In genomic region chr6:1107578-1107977, GRCh38 we compare ENCODE assay signal across 18 cellular contexts.
DNase-seq lines count a peak whose midpoint lies in the region; ATAC-seq and TF ChIP-seq lines count a peak whose summit lies in the region.
"Had no signal": no experiment of that assay in that cellular context is flagged by ENCODE, and none has a peak within 500 bp of the region (broad histone marks: within the 10 kb centered on the region; RNA-seq: fewer than 3 reads in every experiment).

No MANE protein-coding gene starts in this region.

- in situ Hi-C loops in IMR-90 (cut with MboI; ENCODE audit: low sequenced_read_pairs) = no loop called here

- no TSS peak for BruUV-seq in IMR-90 (replicated peaks; lab: Mats Ljungman, UMichigan)

- no peak overlapping the region for H3K27ac ChIP-seq in IMR-90 (ENCODE audit: insufficient read depth, low read length)
- H3K27ac ChIP-seq: BLaER1 had no signal

- TF ChIP-seq RAD21 in IMR-90 (IDR thresholded peaks at IDR 0.05; ENCODE audit: low read length) = no peak

- no peaks in the 10 kb centered on the region for H3K9me1 ChIP-seq in IMR-90 (ENCODE audit: insufficient read depth, low read length)

- H3K14ac ChIP-seq in IMR-90 (replicated peaks; ENCODE audit: low read depth, low read length) = no peak overlapping the region

- H2BK20ac ChIP-seq in IMR-90 (ENCODE audit: low read depth, low read length) = no peak overlapping the region

- WGBS in IMR-90 (ENCODE audit: extremely low coverage in 2 of 2, insufficient read length in 1 of 2), 2 experiments = no CpG with 5 or more reads among the region's 4 CpGs

- H3K36me3 ChIP-seq in IMR-90 (ENCODE audit: control insufficient read depth, insufficient read depth, low read length) = no peaks in the 10 kb centered on the region
- H3K36me3 ChIP-seq: BE2C, BLaER1 had no signal

- no peak overlapping the region for H2BK5ac ChIP-seq in IMR-90 (ENCODE audit: low read depth, low read length, poor library complexity, severe bottlenecking)

- H3K9me3 ChIP-seq in IMR-90 (ENCODE audit: control insufficient read depth, insufficient read depth, low read length) = no peaks in the 10 kb centered on the region
- H3K9me3 ChIP-seq: BE2C, BLaER1 had no signal

- no peak overlapping the region for H3K4me3 Mint-ChIP-seq in stimulated activated effector memory CD8-positive, alpha-beta T cell treated with anti-CD3 and anti-CD28 coated beads, Interleukin-12 subunit alpha, Interleukin-12 subunit beta, amount 100 ng/mL, for 72 hours
- H3K4me3 Mint-ChIP-seq: CD14-positive monocyte; CD4-positive, alpha-beta memory T cell; CD4-positive, CD25-positive, alpha-beta regulatory T cell; CD8-positive, alpha-beta memory T cell had no signal

- no peak overlapping the region for H3K56ac ChIP-seq in IMR-90 (ENCODE audit: extremely low read depth, insufficient read depth, low read length)

- no peak overlapping the region for H3K4me3 ChIP-seq in IMR-90 (ENCODE audit: insufficient read depth, low read depth, low read length)
- H3K4me3 ChIP-seq: BLaER1 had no signal

- no peak overlapping the region for H2BK120ac ChIP-seq in IMR-90 (ENCODE audit: low read depth, low read length)

- no peak overlapping the region for H2AK5ac ChIP-seq in IMR-90 (ENCODE audit: low read depth, low read length)

- H4K91ac ChIP-seq in IMR-90 (ENCODE audit: insufficient read depth, low read depth, low read length) = no peak overlapping the region

- no peak overlapping the region for H3K4me2 ChIP-seq in IMR-90 (ENCODE audit: low read depth, low read length)
- H3K4me2 ChIP-seq: BLaER1 had no signal

- TF ChIP-seq CTCF in IMR-90 (conservative IDR thresholded peaks at IDR 0.05; ENCODE audit: low read depth, low read length) = no peak

- H3K79me1 ChIP-seq in IMR-90 (ENCODE audit: low read depth in 1 of 2, low read length in 2 of 2) = no peaks in the 10 kb centered on the region

- H3K9me3 Mint-ChIP-seq in stimulated activated effector memory CD8-positive, alpha-beta T cell treated with anti-CD3 and anti-CD28 coated beads, Interleukin-12 subunit alpha, Interleukin-12 subunit beta, amount 100 ng/mL, for 72 hours = peaks cover 3% of the 10 kb centered on the region

- no peak for TF ChIP-seq POLR2A in IMR-90 (IDR thresholded peaks at IDR 0.05; ENCODE audit: low read depth, low read length)

- no peak overlapping the region for H3K27ac Mint-ChIP-seq in stimulated activated effector memory CD8-positive, alpha-beta T cell treated with anti-CD3 and anti-CD28 coated beads, Interleukin-12 subunit alpha, Interleukin-12 subunit beta, amount 100 ng/mL, for 72 hours
- H3K27ac Mint-ChIP-seq: CD14-positive monocyte; CD4-positive, alpha-beta memory T cell; CD8-positive, alpha-beta memory T cell had no signal

- intact Hi-C loops in IMR-90 (cut with micrococcal nuclease) = no loop called here

- DNase-seq in IMR-90 = no peak
- peak; percentile 29 for DNase-seq in islet precursor cell
- DNase-seq in stimulated activated effector memory CD8-positive, alpha-beta T cell treated with anti-CD3 and anti-CD28 coated beads, Interleukin-12 subunit alpha, Interleukin-12 subunit beta, amount 100 ng/mL, for 72 hours (ENCODE audit: low spot score in 2 of 2) = no peak
- DNase-seq in NCI-H2029 (lab: John Stamatoyannopoulos, UW) = no peak
- DNase-seq: 8988T; ACHN; BE2C; C1 segment of cervical spinal cord; CD4-positive, alpha-beta memory T cell; CD4-positive, CD25-positive, alpha-beta regulatory T cell; CD8-positive, alpha-beta memory T cell; COR-L47; DMS 273 treated with DMSO at 0.1 percent for 48 hours; DMS79 treated with DMSO at 0.1 percent for 48 hours; GF-D8 had no signal

- H3K36me3 Mint-ChIP-seq in stimulated activated effector memory CD8-positive, alpha-beta T cell treated with anti-CD3 and anti-CD28 coated beads, Interleukin-12 subunit alpha, Interleukin-12 subunit beta, amount 100 ng/mL, for 72 hours = no peaks in the 10 kb centered on the region
- H3K36me3 Mint-ChIP-seq: CD14-positive monocyte; CD4-positive, alpha-beta memory T cell; CD4-positive, CD25-positive, alpha-beta regulatory T cell; CD8-positive, alpha-beta memory T cell had no signal

- dilution Hi-C loops in IMR-90 (cut with HindIII; ENCODE audit: low sequenced_read_pairs, unreplicated experiment) = no loop called here

- ATAC-seq in IMR-90 (ENCODE audit: low read depth) = no peak
- ATAC-seq in stimulated activated effector memory CD8-positive, alpha-beta T cell treated with anti-CD3 and anti-CD28 coated beads, Interleukin-12 subunit alpha, Interleukin-12 subunit beta, amount 100 ng/mL, for 72 hours = peak; percentile 25
- ATAC-seq in GM21786 (IDR thresholded peaks at IDR 0.05; ENCODE audit: unreplicated experiment) = no peak

- no peak overlapping the region for H2AFZ ChIP-seq in IMR-90 (replicated peaks; ENCODE audit: low read length, poor library complexity)

- POLR2A ChIA-PET in IMR-90 (lab: Charles Lee; ENCODE audit: unreplicated experiment) = no interaction called here

- H3K4me1 ChIP-seq in IMR-90 (ENCODE audit: control insufficient read depth, insufficient read depth, low read length) = peaks cover 6% of the 10 kb centered on the region; the same call in 1 of the 2 replicates
- H3K4me1 ChIP-seq: BE2C had no signal

- no peak overlapping the region for H3K23ac ChIP-seq in IMR-90 (ENCODE audit: low read depth, low read length)

- H4K8ac ChIP-seq in IMR-90 (ENCODE audit: low read depth in 2 of 2, low read length in 2 of 2) = no peak overlapping the region

- no peak overlapping the region for H4K5ac ChIP-seq in IMR-90 (ENCODE audit: low read depth, low read length)

- H2BK15ac ChIP-seq in IMR-90 (ENCODE audit: low read depth, low read length) = no peak overlapping the region

- CTCF ChIA-PET in IMR-90 (lab: Yijun Ruan, JAX) = no interaction called here

- no peak overlapping the region for H3K4ac ChIP-seq in IMR-90 (ENCODE audit: low read depth, low read length)

- H3K18ac ChIP-seq in IMR-90 (ENCODE audit: low read depth, low read length) = no peak overlapping the region

- H3K9ac ChIP-seq in IMR-90 (ENCODE audit: low read depth, low read length) = no peak overlapping the region
- H3K9ac ChIP-seq: BLaER1 had no signal

- no peaks in the 10 kb centered on the region for H4K20me1 ChIP-seq in IMR-90 (ENCODE audit: insufficient read depth, low read length)
- H4K20me1 ChIP-seq: BLaER1 had no signal

- no peaks in the 10 kb centered on the region for H3K27me3 ChIP-seq in IMR-90 (ENCODE audit: control insufficient read depth, insufficient read depth, low read length)
- H3K27me3 ChIP-seq: BE2C, BLaER1 had no signal

- peak overlapping the region; percentile 7 for H2AK9ac ChIP-seq in IMR-90 (replicated peaks; ENCODE audit: low read depth, low read length, poor library complexity)

- no peaks in the 10 kb centered on the region for H3K4me1 Mint-ChIP-seq in stimulated activated effector memory CD8-positive, alpha-beta T cell treated with anti-CD3 and anti-CD28 coated beads, Interleukin-12 subunit alpha, Interleukin-12 subunit beta, amount 100 ng/mL, for 72 hours
- H3K4me1 Mint-ChIP-seq: CD14-positive monocyte; CD4-positive, alpha-beta memory T cell; CD4-positive, CD25-positive, alpha-beta regulatory T cell; CD8-positive, alpha-beta memory T cell had no signal

TF ChIP-seq in IMR-90, 13 proteins besides CTCF, POLR2A, EP300 and RAD21:
- TF ChIP-seq NFE2L2 (IDR thresholded peaks at IDR 0.05; ENCODE audit: low read depth, low read length) (no peak), RCOR1 (IDR thresholded peaks at IDR 0.05; ENCODE audit: insufficient replicate concordance, low read length) (no peak), FOS (IDR thresholded peaks at IDR 0.05; ENCODE audit: low read depth, low read length) (no peak), CHD1 (IDR thresholded peaks at IDR 0.05; ENCODE audit: low read depth, low read length) (no peak), RFX5 (IDR thresholded peaks at IDR 0.05; ENCODE audit: low read depth, low read length) (no peak)
